23 cellular contexts compared by ENCODE assay signal in genomic region chr2:190090148-190090547, GRCh38. TPM values are rescaled to one million over a fixed set of nuclear protein-coding genes. Genes with fewer than 3 reads are reported as not detected.
A peak's percentile ranks its signal among the peaks of the same experiment; 100 is the strongest.
DNase-seq lines count a peak whose midpoint lies in the region; ATAC-seq, FAIRE-seq and TF ChIP-seq lines count a peak whose summit lies in the region.
"Had no signal": no experiment of that assay in that cellular context is flagged by ENCODE, and none has a peak within 500 bp of the region (broad histone marks: within the 10 kb centered on the region; RNA-seq: fewer than 3 reads in every experiment).

No MANE protein-coding gene starts in this region.

- H3K27ac Mint-ChIP-seq in neural progenitor cell, result no peak overlapping the region
- H3K27ac Mint-ChIP-seq: HFFc6 had no signal

- H2AFZ ChIP-seq in neural progenitor cell (replicated peaks), result peak overlapping the region; percentile 65

- no peak overlapping the region for H3K4me2 ChIP-seq in neural progenitor cell

- no peaks in the 10 kb centered on the region for H4K20me1 ChIP-seq in neural progenitor cell (ENCODE audit: low read depth)

- no peak overlapping the region for H3K27ac ChIP-seq in neural progenitor cell
- H3K27ac ChIP-seq in Peyer's patch, result no peak overlapping the region
- H3K27ac ChIP-seq: GM23248, HL-60 had no signal

- H3K36me3 ChIP-seq in neural progenitor cell, result no peaks in the 10 kb centered on the region
- H3K36me3 ChIP-seq in HAP-1 (replicated peaks), result no peaks in the 10 kb centered on the region
- H3K36me3 ChIP-seq in Peyer's patch, result no peaks in the 10 kb centered on the region
- H3K36me3 ChIP-seq: BE2C, MG63 had no signal

- ATAC-seq in GM18873 (IDR thresholded peaks at IDR 0.05; ENCODE audit: low FRiP score, unreplicated experiment), result peak; percentile 64
- ATAC-seq in GM21529 (IDR thresholded peaks at IDR 0.05; ENCODE audit: unreplicated experiment), result peak; percentile 64
- ATAC-seq in HG03354 (IDR thresholded peaks at IDR 0.05; ENCODE audit: poor library complexity, severe bottlenecking, unreplicated experiment), result peak; percentile 57
- no peak for ATAC-seq in HG02840 (IDR thresholded peaks at IDR 0.05; ENCODE audit: low FRiP score, unreplicated experiment)

- H3K4me3 Mint-ChIP-seq in neural progenitor cell, result no peak overlapping the region
- H3K4me3 Mint-ChIP-seq: CD4-positive, alpha-beta memory T cell; HFFc6 had no signal

- H3K4me3 ChIP-seq in neural progenitor cell (no peak overlapping the region), HAP-1 (no peak overlapping the region), Peyer's patch (no peak overlapping the region)
- H3K4me3 ChIP-seq: GM23248, MG63 had no signal

- no peaks in the 10 kb centered on the region for H3F3A ChIP-seq in neural progenitor cell (ENCODE audit: low read depth)

- H3K27me3 ChIP-seq in neural progenitor cell, result no peaks in the 10 kb centered on the region
- H3K27me3 ChIP-seq in HAP-1 (ENCODE audit: low read depth), result no peaks in the 10 kb centered on the region
- H3K27me3 ChIP-seq in Peyer's patch, result no peaks in the 10 kb centered on the region
- H3K27me3 ChIP-seq: BE2C, MG63 had no signal

- H3K79me2 ChIP-seq in neural progenitor cell (ENCODE audit: low read depth), result no peaks in the 10 kb centered on the region

- no peaks in the 10 kb centered on the region for H3K9me3 ChIP-seq in neural progenitor cell (ENCODE audit: low read depth)
- H3K9me3 ChIP-seq in HAP-1, result no peaks in the 10 kb centered on the region
- no peaks in the 10 kb centered on the region for H3K9me3 ChIP-seq in Peyer's patch
- H3K9me3 ChIP-seq: BE2C, MG63 had no signal

- H3K9ac ChIP-seq in neural progenitor cell, result no peak overlapping the region
- H3K9ac ChIP-seq: GM23248 had no signal

- no peaks in the 10 kb centered on the region for H3K36me3 Mint-ChIP-seq in neural progenitor cell
- H3K36me3 Mint-ChIP-seq: CD4-positive, alpha-beta memory T cell had no signal

- FAIRE-seq in D721Med (lab: Jason Lieb, UNC), result no peak
- FAIRE-seq: RCC 7860 had no signal

- peaks cover 6% of the 10 kb centered on the region for H3K4me1 ChIP-seq in neural progenitor cell
- H3K4me1 ChIP-seq in HAP-1, result no peaks in the 10 kb centered on the region; the same call in 1 of the 2 replicates
- no peaks in the 10 kb centered on the region for H3K4me1 ChIP-seq in Peyer's patch
- H3K4me1 ChIP-seq: BE2C had no signal

- no peaks in the 10 kb centered on the region for H3K9me3 Mint-ChIP-seq in neural progenitor cell
- H3K9me3 Mint-ChIP-seq: CD4-positive, alpha-beta memory T cell; HFFc6 had no signal

- in situ Hi-C loops in HAP-1 (cut with MboI; ENCODE audit: low sequenced_read_pairs), result loop anchor here (25.0 kb wide), 1 partner anchor 422 kb away; no protein-coding TSS in a partner anchor

- peaks cover 2% of the 10 kb centered on the region for H3K4me1 Mint-ChIP-seq in neural progenitor cell
- H3K4me1 Mint-ChIP-seq: CD4-positive, alpha-beta memory T cell had no signal

- TF ChIP-seq CTCF in neural progenitor cell (IDR thresholded peaks at IDR 0.05) (no peak), D721Med (IDR thresholded peaks at IDR 0.05; ENCODE audit: insufficient read depth, missing control alignments) (no peak), Peyer's patch (IDR thresholded peaks at IDR 0.05) (no peak)

- no peaks in the 10 kb centered on the region for H3K27me3 Mint-ChIP-seq in neural progenitor cell (ENCODE audit: insufficient read depth, low read depth)
- H3K27me3 Mint-ChIP-seq: CD4-positive, alpha-beta memory T cell had no signal

- DNase-seq in neural progenitor cell (ENCODE audit: low spot score) (no peak), HAP-1 (ENCODE audit: low spot score in 2 of 2) (no peak), D721Med (ENCODE audit: insufficient read length, low spot score) (no peak), Peyer's patch (no peak)
- DNase-seq: BE2C; CD4-positive, alpha-beta memory T cell; GF-D8; GM23248; HFFc6; KBM-7; MG63; NCI-H1105; NCI-H187 treated with DMSO at 0.1 percent for 48 hours; NCI-H2171; NCI-H510A; NCI-H82; SIG-M5 had no signal

- TF ChIP-seq POLR2A in Peyer's patch (IDR thresholded peaks at IDR 0.05), result no peak

RNA-seq across cellular contexts. Expression of gene MSTN, which starts 27.6 kb away (rescaled TPM):
- total RNA-seq in neural progenitor cell (ENCODE audit: low replicate concordance) (0.54 TPM in 1 of 2 replicates, not detected in the other), Peyer's patch (under 1 TPM in 1 of 4 donors, not detected in 3; 0.70 TPM)
- total RNA-seq: CD4-positive, alpha-beta memory T cell; HFFc6 had no signal
